In the genomic region with DNA sequence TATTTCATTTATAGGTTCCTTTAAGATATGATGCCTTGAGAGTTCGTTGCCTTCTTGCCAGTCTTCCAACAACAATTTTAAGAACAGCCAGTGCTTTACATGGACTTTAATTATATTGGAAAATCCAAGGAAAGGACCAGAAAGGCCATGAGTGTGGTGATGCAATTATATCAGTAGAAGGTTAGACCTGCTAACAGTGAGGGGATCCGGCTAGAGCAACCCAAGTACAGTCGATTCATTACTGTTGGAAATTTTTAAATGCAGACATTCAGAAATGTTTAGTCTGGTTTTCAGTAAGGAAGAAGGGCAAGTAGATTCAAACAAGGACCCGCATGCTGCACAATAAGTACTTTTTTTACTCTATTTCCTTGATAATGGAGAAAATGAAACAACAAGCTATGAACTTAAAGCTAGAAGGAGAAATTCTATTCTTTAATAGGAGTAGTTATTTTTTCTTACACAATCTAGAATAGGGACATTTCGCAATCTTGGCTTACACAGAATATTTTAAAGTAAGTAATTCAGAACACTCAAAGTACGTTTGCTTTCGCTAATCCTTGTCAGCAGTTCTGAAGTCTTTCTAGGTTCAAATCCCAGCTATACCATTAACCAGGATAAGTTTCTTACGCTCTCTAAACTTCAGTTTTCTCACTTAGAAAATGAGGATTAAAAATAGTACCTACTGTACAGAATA, we compare ENCODE assay signal across 16 cellular contexts.
DNase-seq lines count a peak whose midpoint lies in the region; ATAC-seq and TF ChIP-seq lines count a peak whose summit lies in the region.
"Had no signal": no experiment of that assay in that cellular context is flagged by ENCODE, and none has a peak within 500 bp of the region (broad histone marks: within the 10 kb centered on the region; RNA-seq: fewer than 3 reads in every experiment).

No MANE protein-coding gene starts in this region.

- peaks cover 3% of the 10 kb centered on the region for H3K9me3 Mint-ChIP-seq in nephron

- H3K4me1 Mint-ChIP-seq in nephron, result peaks cover 19% of the 10 kb centered on the region

- DNase-seq in SIG-M5 treated with dmso at 0.1 percent for 504 hours (lab: John Stamatoyannopoulos, UW; ENCODE audit: unreplicated experiment) (peak; percentile 0), SIG-M5 (lab: John Stamatoyannopoulos, UW) (no peak), esophagus squamous epithelium (lab: John Stamatoyannopoulos, UW) (no peak), aorta (no peak), SKM-1 treated with dmso at 0.1 percent for 144 hours (lab: John Stamatoyannopoulos, UW; ENCODE audit: unreplicated experiment) (no peak), DMS 273 treated with DMSO at 0.1 percent for 48 hours (lab: John Stamatoyannopoulos, UW) (no peak), HuH-7 (ENCODE audit: low spot score) (no peak)
- DNase-seq: 8988T; DMS79; effector CD8-positive, alpha-beta T cell; NCI-H69; right cardiac atrium; SJCRH30; WERI-Rb-1 had no signal

- ATAC-seq in aorta (ENCODE audit: low FRiP score), result no peak
- ATAC-seq: right cardiac atrium had no signal

- WGBS in esophagus squamous epithelium, 2 donors, result 56 to 57% methylated on average over 8 of the region's 8 CpGs
- 22% methylated on average over 8 of the region's 8 CpGs for WGBS in aorta, 2 donors

- no peaks in the 10 kb centered on the region for H3K27me3 ChIP-seq in esophagus squamous epithelium
- no peaks in the 10 kb centered on the region for H3K27me3 ChIP-seq in aorta (ENCODE audit: control insufficient read depth in 1 of 2, insufficient read depth in 2 of 2, low read length in 1 of 2)
- H3K27me3 ChIP-seq: SJCRH30 had no signal

- no peak overlapping the region for H3K4me3 Mint-ChIP-seq in nephron

- H3K27ac Mint-ChIP-seq in nephron, result peak overlapping the region; percentile 66 to 96 (median 96)

- no peaks in the 10 kb centered on the region for H3K9me3 ChIP-seq in esophagus squamous epithelium
- no peaks in the 10 kb centered on the region for H3K9me3 ChIP-seq in aorta (ENCODE audit: control insufficient read depth, low read length)
- H3K9me3 ChIP-seq: HAP-1, SJCRH30 had no signal

- no peaks in the 10 kb centered on the region for H3K36me3 Mint-ChIP-seq in nephron (ENCODE audit: low read depth)

- H3K36me3 ChIP-seq in esophagus squamous epithelium, result no peaks in the 10 kb centered on the region
- H3K36me3 ChIP-seq in aorta (ENCODE audit: control insufficient read depth in 1 of 2, insufficient read depth in 2 of 2, low read length in 1 of 2), result no peaks in the 10 kb centered on the region
- H3K36me3 ChIP-seq: HAP-1, SJCRH30, WERI-Rb-1 had no signal

- H3K4me3 ChIP-seq in esophagus squamous epithelium, result no peak overlapping the region
- H3K4me3 ChIP-seq in aorta (ENCODE audit: low read length in 2 of 2), result peak overlapping the region in 1 of 2 donors; percentile 8
- H3K4me3 ChIP-seq: HAP-1, SJCRH30 had no signal

- H3K27me3 Mint-ChIP-seq in nephron (ENCODE audit: low read depth), result no peaks in the 10 kb centered on the region

- TF ChIP-seq CTCF in esophagus squamous epithelium (IDR thresholded peaks at IDR 0.05) (no peak), nephron (IDR thresholded peaks at IDR 0.05; ENCODE audit: unreplicated experiment in 3 of 3) (no peak)

- peaks cover 6 to 11% (median 7%) of the 10 kb centered on the region in 3 donors for H3K4me1 ChIP-seq in esophagus squamous epithelium
- peaks cover 0 to 2% of the 10 kb centered on the region in 2 donors for H3K4me1 ChIP-seq in aorta (ENCODE audit: control insufficient read depth in 1 of 2, insufficient read depth in 2 of 2, low read length in 2 of 2)
- H3K4me1 ChIP-seq: HAP-1, SJCRH30 had no signal

- TF ChIP-seq POLR2A in esophagus squamous epithelium (IDR thresholded peaks at IDR 0.05), result no peak

- intact Hi-C loops in esophagus squamous epithelium (cut with DNase I) (no loop called here), aorta (cut with DNase I) (loop anchor here (10.0 kb wide), 4 partner anchors 256 to 1004 kb away; partner anchors contain the start of gene MEIS1 (in 1 of the 2))

- peak overlapping the region in 3 of 4 donors; percentile 31 to 58 (median 35) for H3K27ac ChIP-seq in esophagus squamous epithelium
- H3K27ac ChIP-seq in aorta (ENCODE audit: low read depth in 1 of 2, low read length in 2 of 2), result peak overlapping the region; percentile 67 to 90
- H3K27ac ChIP-seq: SJCRH30, WERI-Rb-1 had no signal
